ENCODE assay signal across 23 cellular contexts in the genomic region with DNA sequence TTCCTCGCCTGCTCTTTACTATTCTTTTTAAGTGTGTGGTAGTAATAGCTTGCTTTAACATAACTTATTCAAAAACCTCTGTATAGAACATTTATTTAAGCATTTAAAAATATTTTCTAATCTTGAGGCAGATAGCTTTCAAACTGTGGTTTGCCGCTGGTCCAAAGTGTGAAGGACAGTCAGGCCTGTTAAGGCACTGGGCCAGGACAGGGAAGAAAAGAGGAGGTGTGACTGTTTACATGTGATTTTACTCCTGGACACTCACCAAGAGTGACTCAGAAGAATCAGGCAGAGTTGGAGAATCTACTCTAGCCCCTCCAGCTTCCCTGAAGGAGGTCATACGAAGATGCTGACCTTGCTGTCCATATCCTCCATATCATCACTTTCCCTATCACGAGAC. TPM values are rescaled to one million over a fixed set of nuclear protein-coding genes. Genes with fewer than 3 reads are reported as not detected.
A peak's percentile ranks its signal among the peaks of the same experiment; 100 is the strongest.
DNase-seq lines count a peak whose midpoint lies in the region; ATAC-seq, FAIRE-seq and TF ChIP-seq lines count a peak whose summit lies in the region.
"Had no signal": no experiment of that assay in that cellular context is flagged by ENCODE, and none has a peak within 500 bp of the region (broad histone marks: within the 10 kb centered on the region; RNA-seq: fewer than 3 reads in every experiment).

No MANE protein-coding gene starts in this region.

- DNase-seq in right lobe of liver (peak in 1 of 3 donors; percentile 47), HepG2 (ENCODE audit: low spot score) (no peak), body of pancreas (peak; percentile 38 to 75 (median 65)), left lung (no peak), NCI-H510A treated with DMSO at 0.1 percent for 48 hours (lab: John Stamatoyannopoulos, UW) (no peak), NCI-H1930 (lab: John Stamatoyannopoulos, UW) (no peak), gastrocnemius medialis (no peak), NCI-H82 treated with DMSO at 0.1 percent for 48 hours (lab: John Stamatoyannopoulos, UW; ENCODE audit: unreplicated experiment) (no peak)
- DNase-seq: 8988T; activated CD4-positive, alpha-beta T cell treated with anti-CD3 and anti-CD28 coated beads, Interleukin-2, amount 10 ng/mL, durations not matched to agents 24 days and 14 days; activated naive CD8-positive, alpha-beta T cell treated with anti-CD3 and anti-CD28 coated beads, Interleukin-2, amount 10 ng/mL, durations not matched to agents 7 days and 5 days; COR-L47; dorsolateral prefrontal cortex; glutamatergic neuron; left ventricle myocardium inferior; NCI-H524 treated with DMSO at 0.1 percent for 48 hours; spleen; T-helper 1 cell had no signal

- CTCF ChIA-PET in HepG2 (lab: Yijun Ruan, JAX; ENCODE audit: low intra/inter-chr PET ratio, low total read pairs) = no interaction called here

- no peak overlapping the region for H3K9ac ChIP-seq in HepG2 (ENCODE audit: insufficient read depth, low read depth, low read length)

- TF ChIP-seq RAD21 in HepG2 (CRISPR knock-in tag; IDR thresholded peaks at IDR 0.05) = no peak

- no peak for TF ChIP-seq CTCF in right lobe of liver (IDR thresholded peaks at IDR 0.05)
- no peak for TF ChIP-seq CTCF in HepG2 (CRISPR knock-in tag; IDR thresholded peaks at IDR 0.05)
- TF ChIP-seq CTCF in body of pancreas (IDR thresholded peaks at IDR 0.05) = no peak
- no peak for TF ChIP-seq CTCF in left lung (IDR thresholded peaks at IDR 0.05)
- no peak for TF ChIP-seq CTCF in gastrocnemius medialis (IDR thresholded peaks at IDR 0.05 in 4 of 5, conservative IDR thresholded peaks at IDR 0.05 in 1 of 5)

- TF ChIP-seq POLR2A in right lobe of liver (IDR thresholded peaks at IDR 0.05) (no peak), HepG2 (IDR thresholded peaks at IDR 0.05; ENCODE audit: insufficient read depth in 1 of 2, low read depth in 2 of 2, low read length in 2 of 2) (no peak), body of pancreas (IDR thresholded peaks at IDR 0.05) (no peak), gastrocnemius medialis (IDR thresholded peaks at IDR 0.05) (no peak)

- ATAC-seq in right lobe of liver (peak in 3 of 4 donors; percentile 50 to 88 (median 65)), HepG2 (no peak), body of pancreas (no peak), left lung (peak; percentile 59), gastrocnemius medialis (no peak)
- ATAC-seq: activated T-helper 17 cell treated with anti-CD3 and anti-CD28 coated beads, Interleukin-2, amount 50 U/mL, for 72 hours; HCT116 had no signal

- in situ Hi-C loops in HepG2 (cut with HindIII; ENCODE audit: extremely low pct_ligation_motif_present, low pct_unique_long_range_greater_than_20kb) (no loop called here), gastrocnemius medialis (cut with MboI; ENCODE audit: low sequenced_read_pairs in 4 of 4) (no loop called here)

- no peak overlapping the region for H3K4me3 ChIP-seq in right lobe of liver
- no peak overlapping the region for H3K4me3 ChIP-seq in HepG2 (replicated peaks in 1 of 3; ENCODE audit: insufficient read depth in 1 of 3, low read depth in 2 of 3, low read length in 3 of 3)
- H3K4me3 ChIP-seq in body of pancreas = no peak overlapping the region
- H3K4me3 ChIP-seq in left lung = no peak overlapping the region
- H3K4me3 ChIP-seq in gastrocnemius medialis = no peak overlapping the region
- H3K4me3 ChIP-seq: cardiac muscle cell, dorsolateral prefrontal cortex, left ventricle myocardium inferior, spleen had no signal

- BruUV-seq in HepG2 (replicated peaks; lab: Mats Ljungman, UMichigan) = no TSS peak

- H3K9me3 ChIP-seq in right lobe of liver (no peaks in the 10 kb centered on the region), HepG2 (ENCODE audit: low read length) (no peaks in the 10 kb centered on the region), body of pancreas (no peaks in the 10 kb centered on the region), left lung (no peaks in the 10 kb centered on the region), gastrocnemius medialis (no peaks in the 10 kb centered on the region)
- H3K9me3 ChIP-seq: left ventricle myocardium inferior, spleen had no signal

- POLR2A ChIA-PET in HepG2 (lab: Yijun Ruan, JAX) = no interaction called here

- no peaks in the 10 kb centered on the region for H3K79me2 ChIP-seq in HepG2 (ENCODE audit: insufficient read depth, low read length)

- FAIRE-seq in HepG2 (lab: Jason Lieb, UNC) = no peak
- FAIRE-seq: urothelium cell line had no signal

- WGBS in right lobe of liver (ENCODE audit: insufficient coverage, low coverage, low lambda C conversion rate, missing lambda C conversion rate) = 85% methylated on average over 4 of the region's 4 CpGs
- 95% methylated on average over 4 of the region's 4 CpGs for WGBS in HepG2 (ENCODE audit: low lambda C conversion rate)
- WGBS in body of pancreas, 2 donors = 63 to 70% methylated on average over 4 of the region's 4 CpGs

- H3K4me1 ChIP-seq in right lobe of liver (no peaks in the 10 kb centered on the region), HepG2 (ENCODE audit: insufficient read depth, low read length) (peaks cover 9% of the 10 kb centered on the region), body of pancreas (peaks cover 19% of the 10 kb centered on the region), left lung (no peaks in the 10 kb centered on the region), gastrocnemius medialis (no peaks in the 10 kb centered on the region)
- H3K4me1 ChIP-seq: left ventricle myocardium inferior, spleen had no signal

- H3K27ac ChIP-seq in right lobe of liver (no peak overlapping the region), HepG2 (ENCODE audit: extremely low read length, insufficient read depth, low read length) (no peak overlapping the region), body of pancreas (no peak overlapping the region), left lung (no peak overlapping the region), gastrocnemius medialis (no peak overlapping the region)
- H3K27ac ChIP-seq: cardiac muscle cell, dorsolateral prefrontal cortex, epithelial cell of prostate, left ventricle myocardium inferior, spleen had no signal

- no peak overlapping the region for H3K4me2 ChIP-seq in HepG2 (ENCODE audit: low read depth, low read length)

- H2AFZ ChIP-seq in HepG2 (ENCODE audit: low read length) = no peak overlapping the region

- no peak for TF ChIP-seq EP300 in HepG2 (IDR thresholded peaks at IDR 0.05; ENCODE audit: low read depth in 2 of 2, low read length in 2 of 2)
- no peak for TF ChIP-seq EP300 in HepG2 (CRISPR knock-in tag; IDR thresholded peaks at IDR 0.05; ENCODE audit: borderline replicate concordance)

- intact Hi-C loops in right lobe of liver (cut with DNase I) = no loop called here
- intact Hi-C loops in HepG2 (cut with micrococcal nuclease; ENCODE audit: unreplicated experiment) = no loop called here
- intact Hi-C loops in body of pancreas (cut with DNase I) = no loop called here
- intact Hi-C loops in left lung (cut with DNase I) = no loop called here
- intact Hi-C loops in gastrocnemius medialis (cut with DNase I; ENCODE audit: low total_unique reads) = no loop called here

- H3K27me3 ChIP-seq in right lobe of liver (no peaks in the 10 kb centered on the region), HepG2 (ENCODE audit: control insufficient read depth in 1 of 2, insufficient read depth in 2 of 2, low read length in 2 of 2) (no peaks in the 10 kb centered on the region), body of pancreas (no peaks in the 10 kb centered on the region), left lung (no peaks in the 10 kb centered on the region), gastrocnemius medialis (no peaks in the 10 kb centered on the region)
- H3K27me3 ChIP-seq: cardiac muscle cell, dorsolateral prefrontal cortex, spleen had no signal

- H4K20me1 ChIP-seq in HepG2 (ENCODE audit: insufficient read depth, low read length) = no peaks in the 10 kb centered on the region

- H3K36me3 ChIP-seq in right lobe of liver = no peaks in the 10 kb centered on the region
- peaks cover 6 to 23% of the 10 kb centered on the region in 2 experiments for H3K36me3 ChIP-seq in HepG2 (replicated peaks in 1 of 2; ENCODE audit: control insufficient read depth in 1 of 2, insufficient read depth in 2 of 2, low read length in 2 of 2)
- H3K36me3 ChIP-seq in body of pancreas (replicated peaks in 1 of 2; ENCODE audit: insufficient read depth in 1 of 2, low read depth in 2 of 2) = peaks cover 0 to 2% of the 10 kb centered on the region in 2 donors
- peaks cover 0 to 48% of the 10 kb centered on the region in 2 donors for H3K36me3 ChIP-seq in left lung
- H3K36me3 ChIP-seq in gastrocnemius medialis = no peaks in the 10 kb centered on the region
- H3K36me3 ChIP-seq: cardiac muscle cell had no signal

TF ChIP-seq in HepG2, 621 proteins besides CTCF, POLR2A, EP300 and RAD21 (continues in another document):
- TF ChIP-seq PHB2 (IDR thresholded peaks at IDR 0.05; ENCODE audit: partially characterized antibody) (no peak), ZNF160 (CRISPR knock-in tag; IDR thresholded peaks at IDR 0.05) (no peak), MTF2 (CRISPR knock-in tag; IDR thresholded peaks at IDR 0.05; ENCODE audit: borderline replicate concordance) (no peak)

RNA-seq across cellular contexts. Expression of gene CEP152, which starts 44.7 kb away (rescaled TPM):
- total RNA-seq in right lobe of liver (10 to 100 TPM in 1 of 6 experiments, 1 to 10 TPM in 4, under 1 TPM in 1; 0.93 to 40.3 (median 2.0) TPM), HepG2 (2016; rRNA removed; fragmentation: Illumina TruSeq; extraction: Trizol) (14.7 and 20.2 TPM in 2 replicates), body of pancreas (1 to 10 TPM; 3.6 to 7.9 TPM), left lung (1 to 10 TPM; 4.1 to 6.6 TPM), gastrocnemius medialis (1 to 10 TPM in 3 of 4 donors, under 1 TPM in 1; 0.51 to 2.4 (median 1.4) TPM)
- total RNA-seq in HepG2 (2016; cell fraction: cytosol; rRNA removed; fragmentation: Illumina TruSeq; extraction: Trizol; ENCODE audit: low read depth) = 1.2 and 1.9 TPM in 2 replicates
- total RNA-seq in HepG2 (2016; cell fraction: insoluble cytoplasmic fraction; rRNA removed; fragmentation: Illumina TruSeq; extraction: Trizol) = 15.0 and 18.5 TPM in 2 replicates
- total RNA-seq in HepG2 (2016; cell fraction: membrane; rRNA removed; fragmentation: Illumina TruSeq; extraction: Trizol) = 2.5 and 2.8 TPM in 2 replicates
- 30.2 and 35.8 TPM in 2 replicates for total RNA-seq in HepG2 (2016; cell fraction: nucleus; rRNA removed; fragmentation: Illumina TruSeq; extraction: Trizol)
- polyA plus RNA-seq in HepG2 (2011; rRNA removed) = 0.82 and 1.3 TPM in 2 replicates
- 0.62 and 0.77 TPM in 2 replicates for polyA plus RNA-seq in HepG2 (2011; cell fraction: cytosol; rRNA removed)
- polyA plus RNA-seq in HepG2 (2011; cell fraction: nucleus; rRNA removed) = 1.4 and 2.1 TPM in 2 replicates
- 2.4 and 4.1 TPM in 2 replicates for polyA plus RNA-seq in HepG2 (2012)
- polyA plus RNA-seq in HepG2 (2016; cell fraction: cytosol; fragmentation: Illumina TruSeq; extraction: Trizol; ENCODE audit: low read depth) = 0.10 and 0.26 TPM in 2 replicates
- 7.5 and 7.9 TPM in 2 replicates for polyA plus RNA-seq in HepG2 (2016; cell fraction: insoluble cytoplasmic fraction; fragmentation: Illumina TruSeq; extraction: Trizol; ENCODE audit: low read depth)
- polyA plus RNA-seq in HepG2 (2016; cell fraction: membrane; fragmentation: Illumina TruSeq; extraction: Trizol; ENCODE audit: low read depth) = 0.38 and 0.42 TPM in 2 replicates
- polyA plus RNA-seq in HepG2 (2016; cell fraction: nucleus; fragmentation: Illumina TruSeq; extraction: Trizol; ENCODE audit: insufficient read depth, low read depth) = 13.1 and 14.4 TPM in 2 replicates
- polyA minus RNA-seq in HepG2 (2011; rRNA and poly(A)+ RNA removed; ENCODE audit: low replicate concordance) = 2.7 and 39.8 TPM in 2 replicates
- polyA minus RNA-seq in HepG2 (2011; cell fraction: cytosol; rRNA and poly(A)+ RNA removed) = 1.8 and 2.5 TPM in 2 replicates
- polyA minus RNA-seq in HepG2 (2011; cell fraction: nucleus; rRNA and poly(A)+ RNA removed) = 17.9 and 54.2 TPM in 2 replicates

Comparison
In these comparisons a context has a peak if more than half of its experiments do, and no peak if none do; other contexts are left out.
1. ATAC-seq: peak in right lobe of liver (3 of 4) and left lung (single experiment); none in HepG2 (single experiment), body of pancreas (single experiment) and gastrocnemius medialis (0 of 2).
2. DNase-seq: peak in body of pancreas (4 of 4); none in HepG2 (single experiment), left lung (0 of 2), NCI-H510A treated with DMSO at 0.1 percent for 48 hours (single experiment), NCI-H1930 (0 of 2), gastrocnemius medialis (0 of 2) and NCI-H82 treated with DMSO at 0.1 percent for 48 hours (single experiment).